ENCODE assay signal across 9 cellular contexts in genomic region chr12:127280393-127281275, GRCh38.
DNase-seq lines count a peak whose midpoint lies in the region; ATAC-seq and TF ChIP-seq lines count a peak whose summit lies in the region.
"Had no signal": no experiment of that assay in that cellular context is flagged by ENCODE, and none has a peak within 500 bp of the region (broad histone marks: within the 10 kb centered on the region; RNA-seq: fewer than 3 reads in every experiment).

No MANE protein-coding gene starts in this region.

- no peak for TF ChIP-seq POLR2A in right lobe of liver (IDR thresholded peaks at IDR 0.05)

- H3K27me3 Mint-ChIP-seq in MCF 10A (ENCODE audit: insufficient read depth, unreplicated experiment): no peaks in the 10 kb centered on the region

- TF ChIP-seq CTCF in GM12865 (IDR thresholded peaks at IDR 0.05; ENCODE audit: insufficient read depth, low read depth, low read length, missing control alignments): peak; percentile 80
- peak; percentile 48 for TF ChIP-seq CTCF in MCF 10A (IDR thresholded peaks at IDR 0.05; ENCODE audit: unreplicated experiment)
- TF ChIP-seq CTCF in right lobe of liver (IDR thresholded peaks at IDR 0.05): peak; percentile 76 to 99 (median 88)

- CTCF ChIA-PET in MCF 10A (lab: Yijun Ruan, JAX): interaction anchor here (0.6 to 4.9 kb wide), 5 partner anchors 12 to 225 kb away, joined by 3 to 23 read pairs (median 4); no protein-coding TSS in a partner anchor

- H3K36me3 ChIP-seq in right lobe of liver: no peaks in the 10 kb centered on the region
- H3K36me3 ChIP-seq: ovary had no signal

- no peaks in the 10 kb centered on the region for H3K27me3 ChIP-seq in right lobe of liver
- H3K27me3 ChIP-seq: ovary had no signal

- H3K4me3 Mint-ChIP-seq in MCF 10A (ENCODE audit: unreplicated experiment): no peak overlapping the region

- ATAC-seq in HG02798 (IDR thresholded peaks at IDR 0.05; ENCODE audit: poor library complexity, unreplicated experiment) (peak; percentile 66), right lobe of liver (peak; percentile 76 to 93 (median 86))

- H3K4me1 ChIP-seq in right lobe of liver: no peaks in the 10 kb centered on the region

- H3K9me3 ChIP-seq in right lobe of liver: no peaks in the 10 kb centered on the region
- H3K9me3 ChIP-seq: ovary had no signal

- no TSS peak for BruUV-seq in MCF 10A (replicated peaks; lab: Mats Ljungman, UMichigan)

- H3K4me1 Mint-ChIP-seq in MCF 10A (ENCODE audit: insufficient read depth, unreplicated experiment): peaks cover 11% of the 10 kb centered on the region

- no peak overlapping the region for H3K27ac ChIP-seq in right lobe of liver
- H3K27ac ChIP-seq: ovary had no signal

- POLR2A ChIA-PET in MCF 10A (lab: Yijun Ruan, JAX): no interaction called here

- no peaks in the 10 kb centered on the region for H3K9me3 Mint-ChIP-seq in MCF 10A (ENCODE audit: unreplicated experiment)

- no peak overlapping the region for H3K4me3 ChIP-seq in GM12865 (ENCODE audit: low read depth, low read length)
- no peak overlapping the region for H3K4me3 ChIP-seq in right lobe of liver
- H3K4me3 ChIP-seq: ovary had no signal

- H3K27ac Mint-ChIP-seq in MCF 10A (ENCODE audit: low read depth, unreplicated experiment): no peak overlapping the region

- no peaks in the 10 kb centered on the region for H3K36me3 Mint-ChIP-seq in MCF 10A (ENCODE audit: insufficient read depth, unreplicated experiment)

- DNase-seq in GM12865 (ENCODE audit: low read depth) (peak; percentile 55), UCSD-AML1 (lab: John Stamatoyannopoulos, UW; ENCODE audit: unreplicated experiment) (peak; percentile 73), MCF 10A (ENCODE audit: unreplicated experiment) (no peak), right lobe of liver (peak; percentile 50 to 65 (median 56)), hepatic stellate cell (ENCODE audit: low spot score) (no peak), GM03348 (ENCODE audit: low spot score) (no peak)
- peak; percentile 59 for DNase-seq in stimulated activated CD8-positive, alpha-beta memory T cell treated with anti-CD3 and anti-CD28 coated beads, Interleukin-4, amount 100 ng/mL, for 24 hours (ENCODE audit: low read depth)

- WGBS in right lobe of liver (ENCODE audit: insufficient coverage, low coverage, low lambda C conversion rate, missing lambda C conversion rate): 20% methylated on average over 25 of the region's 43 CpGs

- intact Hi-C loops in MCF 10A (cut with micrococcal nuclease) (no loop called here), right lobe of liver (cut with DNase I) (no loop called here)

Comparison
In these comparisons a context has a peak if more than half of its experiments do, and no peak if none do; other contexts are left out.
1. DNase-seq: peak in GM12865 (single experiment), UCSD-AML1 (single experiment), right lobe of liver (3 of 3) and stimulated activated CD8-positive, alpha-beta memory T cell treated with anti-CD3 and anti-CD28 coated beads, Interleukin-4, amount 100 ng/mL, for 24 hours (single experiment); none in MCF 10A (single experiment), hepatic stellate cell (single experiment) and GM03348 (single experiment).
2. Peak in every context shown above with its lines, with median percentiles within 50 percentile points of each other: CTCF ChIP-seq.